1 cellular context compared by ENCODE assay signal in the genomic region with DNA sequence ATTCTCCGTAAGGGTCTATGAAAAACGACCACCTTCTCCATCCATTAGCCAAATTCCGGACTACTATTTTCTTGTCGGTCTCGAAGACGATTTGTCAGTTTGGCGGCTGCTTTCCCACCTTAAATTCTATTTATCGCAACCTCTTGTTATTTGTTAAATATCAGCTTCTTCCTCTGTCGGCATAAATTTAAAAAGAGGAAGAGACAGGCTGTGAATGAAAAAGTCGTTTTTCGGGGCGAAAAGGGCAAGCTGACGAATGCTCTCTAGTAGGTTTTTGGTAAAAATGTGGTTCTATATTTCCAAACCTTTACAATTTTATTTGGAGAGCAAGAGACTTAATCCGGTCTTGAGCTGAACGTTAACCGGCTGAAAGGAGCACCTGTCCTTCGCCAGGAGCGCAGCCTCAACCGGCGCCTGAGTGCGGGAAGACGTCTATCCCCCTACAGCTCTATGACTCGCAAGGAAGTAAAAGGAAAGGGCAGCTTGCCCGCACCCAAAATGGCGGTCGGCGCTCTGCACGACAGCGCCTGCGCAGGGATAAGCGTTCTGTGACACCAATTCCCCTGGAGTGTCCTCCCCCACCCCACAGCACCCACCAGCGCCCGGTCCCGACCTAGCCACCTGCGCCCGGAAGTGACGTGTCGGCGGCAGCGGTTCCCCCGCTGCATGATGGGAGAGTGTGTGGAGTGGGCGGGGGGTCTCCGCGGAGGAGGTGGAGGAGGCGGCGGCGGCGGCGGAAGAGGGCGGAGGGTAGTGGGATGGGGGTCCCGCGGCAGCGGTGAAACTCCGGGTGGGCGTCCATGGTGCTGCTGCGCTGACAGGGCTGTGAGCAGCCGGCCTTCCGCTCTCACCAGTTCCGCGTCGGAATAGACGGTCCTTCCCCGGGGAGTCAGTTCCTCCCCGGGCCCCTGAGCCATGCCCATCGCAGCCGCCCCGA.
A peak's percentile ranks its signal among the peaks of the same experiment; 100 is the strongest.
TF ChIP-seq lines count a peak whose summit lies in the region.

Gene AFTPH (plus strand): TSS at position 662 of the 937 bp plus-strand sequence. CDS start 27,147 bp downstream, outside the sequence.

TF ChIP-seq in WTC11, 78 proteins besides CTCF, POLR2A, EP300 and RAD21 (continued from another document and continues in another):
- TF ChIP-seq, protein P1, sequence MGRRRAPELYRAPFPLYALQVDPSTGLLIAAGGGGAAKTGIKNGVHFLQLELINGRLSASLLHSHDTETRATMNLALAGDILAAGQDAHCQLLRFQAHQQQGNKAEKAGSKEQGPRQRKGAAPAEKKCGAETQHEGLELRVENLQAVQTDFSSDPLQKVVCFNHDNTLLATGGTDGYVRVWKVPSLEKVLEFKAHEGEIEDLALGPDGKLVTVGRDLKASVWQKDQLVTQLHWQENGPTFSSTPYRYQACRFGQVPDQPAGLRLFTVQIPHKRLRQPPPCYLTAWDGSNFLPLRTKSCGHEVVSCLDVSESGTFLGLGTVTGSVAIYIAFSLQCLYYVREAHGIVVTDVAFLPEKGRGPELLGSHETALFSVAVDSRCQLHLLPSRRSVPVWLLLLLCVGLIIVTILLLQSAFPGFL (CRISPR knock-in tag; IDR thresholded peaks at IDR 0.05; ENCODE audit: borderline replicate concordance) = 0 out of 2 replicates have a peak, but pooled peaks have one; percentile 77
- no peak for TF ChIP-seq ZNF138 (CRISPR knock-in tag; conservative IDR thresholded peaks at IDR 0.05)
- TF ChIP-seq ZNF219 (CRISPR knock-in tag; IDR thresholded peaks at IDR 0.05; ENCODE audit: borderline replicate concordance) = no peak
- TF ChIP-seq OVOL2 (CRISPR knock-in tag; IDR thresholded peaks at IDR 0.05; ENCODE audit: borderline replicate concordance) = no peak
- no peak for TF ChIP-seq ZNF396 (CRISPR knock-in tag; IDR thresholded peaks at IDR 0.05; ENCODE audit: borderline replicate concordance)
- TF ChIP-seq, protein P2, sequence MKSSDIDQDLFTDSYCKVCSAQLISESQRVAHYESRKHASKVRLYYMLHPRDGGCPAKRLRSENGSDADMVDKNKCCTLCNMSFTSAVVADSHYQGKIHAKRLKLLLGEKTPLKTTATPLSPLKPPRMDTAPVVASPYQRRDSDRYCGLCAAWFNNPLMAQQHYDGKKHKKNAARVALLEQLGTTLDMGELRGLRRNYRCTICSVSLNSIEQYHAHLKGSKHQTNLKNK (CRISPR knock-in tag; IDR thresholded peaks at IDR 0.05) = no peak
- no peak for TF ChIP-seq SMAD4 (CRISPR knock-in tag; IDR thresholded peaks at IDR 0.05)
- no peak for TF ChIP-seq NFYB (CRISPR knock-in tag; conservative IDR thresholded peaks at IDR 0.05; ENCODE audit: low read depth)
- peak; percentile 42; the same call in 1 of the 2 replicates for TF ChIP-seq FOXP1 (CRISPR knock-in tag; IDR thresholded peaks at IDR 0.05; ENCODE audit: borderline replicate concordance)
- TF ChIP-seq, protein P3, sequence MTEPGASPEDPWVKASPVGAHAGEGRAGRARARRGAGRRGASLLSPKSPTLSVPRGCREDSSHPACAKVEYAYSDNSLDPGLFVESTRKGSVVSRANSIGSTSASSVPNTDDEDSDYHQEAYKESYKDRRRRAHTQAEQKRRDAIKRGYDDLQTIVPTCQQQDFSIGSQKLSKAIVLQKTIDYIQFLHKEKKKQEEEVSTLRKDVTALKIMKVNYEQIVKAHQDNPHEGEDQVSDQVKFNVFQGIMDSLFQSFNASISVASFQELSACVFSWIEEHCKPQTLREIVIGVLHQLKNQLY (CRISPR knock-in tag; IDR thresholded peaks at IDR 0.05) = no peak
- peak; percentile 15; the same call in 1 of the 2 replicates for TF ChIP-seq ZNF232 (CRISPR knock-in tag; IDR thresholded peaks at IDR 0.05)
- no peak for TF ChIP-seq ZNF671 (CRISPR knock-in tag; IDR thresholded peaks at IDR 0.05)
- no peak for TF ChIP-seq ZSCAN18 (CRISPR knock-in tag; IDR thresholded peaks at IDR 0.05)
- TF ChIP-seq KAT7 (CRISPR knock-in tag; IDR thresholded peaks at IDR 0.05; ENCODE audit: borderline replicate concordance) = peak; percentile 63; the same call in 1 of the 2 replicates
- no peak for TF ChIP-seq FOXJ3 (CRISPR knock-in tag; IDR thresholded peaks at IDR 0.05; ENCODE audit: borderline replicate concordance)
- TF ChIP-seq NR3C1 (CRISPR knock-in tag; conservative IDR thresholded peaks at IDR 0.05; ENCODE audit: low read depth) = no peak
- TF ChIP-seq CREM (CRISPR knock-in tag; IDR thresholded peaks at IDR 0.05) = peak; percentile 96
- TF ChIP-seq, protein P4, sequence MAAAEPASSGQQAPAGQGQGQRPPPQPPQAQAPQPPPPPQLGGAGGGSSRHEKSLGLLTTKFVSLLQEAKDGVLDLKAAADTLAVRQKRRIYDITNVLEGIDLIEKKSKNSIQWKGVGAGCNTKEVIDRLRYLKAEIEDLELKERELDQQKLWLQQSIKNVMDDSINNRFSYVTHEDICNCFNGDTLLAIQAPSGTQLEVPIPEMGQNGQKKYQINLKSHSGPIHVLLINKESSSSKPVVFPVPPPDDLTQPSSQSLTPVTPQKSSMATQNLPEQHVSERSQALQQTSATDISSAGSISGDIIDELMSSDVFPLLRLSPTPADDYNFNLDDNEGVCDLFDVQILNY (CRISPR knock-in tag; IDR thresholded peaks at IDR 0.05) = no peak; the same call in 1 of the 2 replicates
- no peak for TF ChIP-seq RELA (CRISPR knock-in tag; IDR thresholded peaks at IDR 0.05; ENCODE audit: borderline replicate concordance)
- TF ChIP-seq, protein P5, sequence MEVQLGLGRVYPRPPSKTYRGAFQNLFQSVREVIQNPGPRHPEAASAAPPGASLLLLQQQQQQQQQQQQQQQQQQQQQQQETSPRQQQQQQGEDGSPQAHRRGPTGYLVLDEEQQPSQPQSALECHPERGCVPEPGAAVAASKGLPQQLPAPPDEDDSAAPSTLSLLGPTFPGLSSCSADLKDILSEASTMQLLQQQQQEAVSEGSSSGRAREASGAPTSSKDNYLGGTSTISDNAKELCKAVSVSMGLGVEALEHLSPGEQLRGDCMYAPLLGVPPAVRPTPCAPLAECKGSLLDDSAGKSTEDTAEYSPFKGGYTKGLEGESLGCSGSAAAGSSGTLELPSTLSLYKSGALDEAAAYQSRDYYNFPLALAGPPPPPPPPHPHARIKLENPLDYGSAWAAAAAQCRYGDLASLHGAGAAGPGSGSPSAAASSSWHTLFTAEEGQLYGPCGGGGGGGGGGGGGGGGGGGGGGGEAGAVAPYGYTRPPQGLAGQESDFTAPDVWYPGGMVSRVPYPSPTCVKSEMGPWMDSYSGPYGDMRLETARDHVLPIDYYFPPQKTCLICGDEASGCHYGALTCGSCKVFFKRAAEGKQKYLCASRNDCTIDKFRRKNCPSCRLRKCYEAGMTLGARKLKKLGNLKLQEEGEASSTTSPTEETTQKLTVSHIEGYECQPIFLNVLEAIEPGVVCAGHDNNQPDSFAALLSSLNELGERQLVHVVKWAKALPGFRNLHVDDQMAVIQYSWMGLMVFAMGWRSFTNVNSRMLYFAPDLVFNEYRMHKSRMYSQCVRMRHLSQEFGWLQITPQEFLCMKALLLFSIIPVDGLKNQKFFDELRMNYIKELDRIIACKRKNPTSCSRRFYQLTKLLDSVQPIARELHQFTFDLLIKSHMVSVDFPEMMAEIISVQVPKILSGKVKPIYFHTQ (CRISPR knock-in tag; IDR thresholded peaks at IDR 0.05) = no peak
- no peak for TF ChIP-seq HMGXB4 (CRISPR knock-in tag; IDR thresholded peaks at IDR 0.05)
- TF ChIP-seq ZNF512 (CRISPR knock-in tag; IDR thresholded peaks at IDR 0.05; ENCODE audit: borderline replicate concordance) = no peak
- peak; percentile 67 for TF ChIP-seq MAX (CRISPR knock-in tag; IDR thresholded peaks at IDR 0.05)
- no peak for TF ChIP-seq MYBL2 (CRISPR knock-in tag; IDR thresholded peaks at IDR 0.05)
- no peak for TF ChIP-seq TCF7 (CRISPR knock-in tag; IDR thresholded peaks at IDR 0.05; ENCODE audit: low read depth)
- TF ChIP-seq, protein P6, sequence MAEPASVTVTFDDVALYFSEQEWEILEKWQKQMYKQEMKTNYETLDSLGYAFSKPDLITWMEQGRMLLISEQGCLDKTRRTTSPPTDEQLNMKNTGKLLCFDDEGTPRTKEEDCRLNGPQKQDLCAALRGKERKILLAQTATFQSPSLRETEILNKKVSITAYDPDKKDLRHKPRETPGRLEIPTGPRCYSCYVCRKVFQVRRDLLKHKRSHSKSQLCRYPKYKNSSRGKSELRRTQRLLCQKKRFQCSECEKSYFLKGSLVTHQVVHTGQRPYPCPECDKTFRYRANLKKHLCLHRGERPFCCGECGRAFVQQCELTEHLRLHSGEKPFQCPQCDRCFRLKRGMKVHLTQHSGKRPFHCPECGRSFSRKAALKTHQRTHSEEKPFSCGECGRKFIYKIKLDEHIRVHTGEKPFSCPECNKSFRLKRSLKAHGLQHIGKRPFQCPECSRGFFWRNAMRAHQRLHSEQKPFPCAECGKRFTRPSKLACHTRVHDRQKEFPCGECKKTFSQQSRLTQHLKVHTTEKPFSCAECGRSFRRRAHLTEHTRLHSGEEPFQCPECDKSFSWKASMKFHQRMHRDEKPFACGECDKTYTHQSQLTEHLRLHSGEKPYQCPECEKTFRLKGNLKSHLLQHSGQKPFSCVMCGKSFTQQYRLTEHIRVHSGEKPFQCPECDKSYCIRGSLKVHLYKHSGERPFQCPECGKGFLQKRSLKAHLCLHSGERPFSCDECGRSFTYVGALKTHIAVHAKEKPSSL (CRISPR knock-in tag; conservative IDR thresholded peaks at IDR 0.05) = no peak
- TF ChIP-seq NFE2L1 (CRISPR knock-in tag; IDR thresholded peaks at IDR 0.05) = no peak
- no peak for TF ChIP-seq ZNF281 (CRISPR knock-in tag; IDR thresholded peaks at IDR 0.05)
- TF ChIP-seq, protein P7, sequence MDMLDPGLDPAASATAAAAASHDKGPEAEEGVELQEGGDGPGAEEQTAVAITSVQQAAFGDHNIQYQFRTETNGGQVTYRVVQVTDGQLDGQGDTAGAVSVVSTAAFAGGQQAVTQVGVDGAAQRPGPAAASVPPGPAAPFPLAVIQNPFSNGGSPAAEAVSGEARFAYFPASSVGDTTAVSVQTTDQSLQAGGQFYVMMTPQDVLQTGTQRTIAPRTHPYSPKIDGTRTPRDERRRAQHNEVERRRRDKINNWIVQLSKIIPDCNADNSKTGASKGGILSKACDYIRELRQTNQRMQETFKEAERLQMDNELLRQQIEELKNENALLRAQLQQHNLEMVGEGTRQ (CRISPR knock-in tag; IDR thresholded peaks at IDR 0.05) = peak; percentile 43; the same call in 1 of the 2 replicates
